13 cellular contexts compared by ENCODE assay signal in the genomic region with DNA sequence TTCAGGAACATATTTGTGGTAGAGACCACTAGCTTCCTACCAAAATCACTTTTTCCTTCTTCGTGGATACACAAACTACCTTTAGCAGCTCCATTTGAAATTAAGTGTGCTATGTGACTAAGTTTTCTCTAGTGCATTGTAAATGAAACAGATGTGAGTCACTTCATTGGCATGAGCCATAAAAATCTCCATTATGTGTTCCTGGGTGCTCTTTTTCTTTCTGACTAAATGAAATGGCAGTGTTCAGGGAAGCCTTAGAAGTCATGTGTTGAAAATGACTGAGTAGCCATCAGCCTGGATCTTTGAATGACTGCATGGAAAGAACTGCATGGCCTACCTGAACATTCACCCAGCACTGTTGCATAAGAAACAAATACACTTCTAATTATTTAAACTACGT.
DNase-seq lines count a peak whose midpoint lies in the region; ATAC-seq and TF ChIP-seq lines count a peak whose summit lies in the region.
"Had no signal": no experiment of that assay in that cellular context is flagged by ENCODE, and none has a peak within 500 bp of the region (broad histone marks: within the 10 kb centered on the region; RNA-seq: fewer than 3 reads in every experiment).

No MANE protein-coding gene starts in this region.

- H3K27me3 ChIP-seq in kidney epithelial cell (ENCODE audit: control insufficient read depth, insufficient read depth, low read length) (no peaks in the 10 kb centered on the region), aorta (ENCODE audit: control insufficient read depth in 1 of 2, insufficient read depth in 2 of 2, low read length in 1 of 2) (no peaks in the 10 kb centered on the region)

- 89 to 93% methylated on average over 2 of the region's 2 CpGs for WGBS in aorta, 2 donors

- DNase-seq in AG09309 (ENCODE audit: low read depth) (peak; percentile 68), HPDE6-E6E7 (ENCODE audit: extremely low spot score) (peak; percentile 36), amniotic stem cell (lab: John Stamatoyannopoulos, UW) (peak; percentile 34), kidney epithelial cell (ENCODE audit: low read depth) (peak; percentile 92), NK-92 (lab: John Stamatoyannopoulos, UW; ENCODE audit: unreplicated experiment) (no peak), aorta (no peak)
- no peak for DNase-seq in activated T-helper 1 cell treated with anti-CD3 and anti-CD28 coated beads, Interleukin-12 subunit alpha, Interleukin-12 subunit beta, Interleukin-2, Interleukin-4 antibody, amounts not matched to agents 30 ng/mL and 10 ng/mL and 1 ng/mL, durations not matched to agents 14 hours and 24 hours and 36 hours (ENCODE audit: low spot score)
- DNase-seq: activated T-cell treated with anti-CD3 and anti-CD28 coated beads for 4 hours, DMS79 treated with DMSO at 0.1 percent for 48 hours, H9, NCI-H2107 had no signal

- no peaks in the 10 kb centered on the region for H3K4me1 Mint-ChIP-seq in activated T-helper 1 cell treated with anti-CD3 and anti-CD28 coated beads, Interleukin-12 subunit alpha, Interleukin-12 subunit beta, Interleukin-2, Interleukin-4 antibody, amounts not matched to agents 30 ng/mL and 10 ng/mL and 1 ng/mL, durations not matched to agents 14 hours and 24 hours and 36 hours (ENCODE audit: low read depth)

- no peak overlapping the region for H3K27ac Mint-ChIP-seq in activated T-helper 1 cell treated with anti-CD3 and anti-CD28 coated beads, Interleukin-12 subunit alpha, Interleukin-12 subunit beta, Interleukin-2, Interleukin-4 antibody, amounts not matched to agents 30 ng/mL and 10 ng/mL and 1 ng/mL, durations not matched to agents 14 hours and 24 hours and 36 hours
- H3K27ac Mint-ChIP-seq: H9 had no signal

- H3K36me3 ChIP-seq in kidney epithelial cell (ENCODE audit: control insufficient read depth, insufficient read depth, low read length) (no peaks in the 10 kb centered on the region), aorta (ENCODE audit: control insufficient read depth in 1 of 2, insufficient read depth in 2 of 2, low read length in 1 of 2) (no peaks in the 10 kb centered on the region)

- intact Hi-C loops in activated T-helper 1 cell treated with anti-CD3 and anti-CD28 coated beads, Interleukin-12 subunit alpha, Interleukin-12 subunit beta, Interleukin-2, Interleukin-4 antibody, amounts not matched to agents 30 ng/mL and 10 ng/mL and 1 ng/mL, durations not matched to agents 14 hours and 24 hours and 36 hours (cut with micrococcal nuclease): loop anchor here (10.0 kb wide), 2 partner anchors 482 to 762 kb away; no protein-coding TSS in a partner anchor
- intact Hi-C loops in aorta (cut with DNase I): loop anchor here in 1 of 2 donors (10.0 kb wide), 1 partner anchor 612 kb away; no protein-coding TSS in a partner anchor

- H3K9me3 ChIP-seq in aorta (ENCODE audit: control insufficient read depth, low read length): no peaks in the 10 kb centered on the region

- no peak for TF ChIP-seq POLR2A in GM18505 (IDR thresholded peaks at IDR 0.05; ENCODE audit: borderline replicate concordance, extremely low read depth, insufficient read depth, insufficient read length)

- ATAC-seq in GM18505 (IDR thresholded peaks at IDR 0.05; ENCODE audit: unreplicated experiment) (no peak), aorta (ENCODE audit: low FRiP score) (no peak)

- H3K27me3 Mint-ChIP-seq in activated T-helper 1 cell treated with anti-CD3 and anti-CD28 coated beads, Interleukin-12 subunit alpha, Interleukin-12 subunit beta, Interleukin-2, Interleukin-4 antibody, amounts not matched to agents 30 ng/mL and 10 ng/mL and 1 ng/mL, durations not matched to agents 14 hours and 24 hours and 36 hours (ENCODE audit: insufficient read depth): no peaks in the 10 kb centered on the region

- no peaks in the 10 kb centered on the region for H3K4me1 ChIP-seq in aorta (ENCODE audit: control insufficient read depth in 1 of 2, insufficient read depth in 2 of 2, low read length in 2 of 2)

- TF ChIP-seq CTCF in AG09309 (IDR thresholded peaks at IDR 0.05; ENCODE audit: control insufficient read depth, insufficient read depth, low read depth, low read length, missing control alignments) (no peak), kidney epithelial cell (IDR thresholded peaks at IDR 0.05; ENCODE audit: insufficient read depth, low read length, poor library complexity, severe bottlenecking) (no peak)

- H3K4me3 Mint-ChIP-seq in activated T-helper 1 cell treated with anti-CD3 and anti-CD28 coated beads, Interleukin-12 subunit alpha, Interleukin-12 subunit beta, Interleukin-2, Interleukin-4 antibody, amounts not matched to agents 30 ng/mL and 10 ng/mL and 1 ng/mL, durations not matched to agents 14 hours and 24 hours and 36 hours: no peak overlapping the region
- H3K4me3 Mint-ChIP-seq: H9 had no signal

- no peaks in the 10 kb centered on the region for H3K9me3 Mint-ChIP-seq in activated T-helper 1 cell treated with anti-CD3 and anti-CD28 coated beads, Interleukin-12 subunit alpha, Interleukin-12 subunit beta, Interleukin-2, Interleukin-4 antibody, amounts not matched to agents 30 ng/mL and 10 ng/mL and 1 ng/mL, durations not matched to agents 14 hours and 24 hours and 36 hours
- H3K9me3 Mint-ChIP-seq: H9 had no signal

- H3K36me3 Mint-ChIP-seq in activated T-helper 1 cell treated with anti-CD3 and anti-CD28 coated beads, Interleukin-12 subunit alpha, Interleukin-12 subunit beta, Interleukin-2, Interleukin-4 antibody, amounts not matched to agents 30 ng/mL and 10 ng/mL and 1 ng/mL, durations not matched to agents 14 hours and 24 hours and 36 hours (ENCODE audit: low read depth): no peaks in the 10 kb centered on the region

- no peak overlapping the region for H3K27ac ChIP-seq in aorta (ENCODE audit: low read depth in 1 of 2, low read length in 2 of 2)
- H3K27ac ChIP-seq: HL-60 had no signal

- H3K4me3 ChIP-seq in AG09309 (ENCODE audit: control insufficient read depth, low read depth, low read length) (no peak overlapping the region), kidney epithelial cell (ENCODE audit: low read depth, low read length) (no peak overlapping the region), aorta (ENCODE audit: low read length in 2 of 2) (no peak overlapping the region)

Comparison
In these comparisons a context has a peak if more than half of its experiments do, and no peak if none do; other contexts are left out.
1. DNase-seq: peak in AG09309 (single experiment), HPDE6-E6E7 (single experiment), amniotic stem cell (single experiment) and kidney epithelial cell (single experiment); none in activated T-helper 1 cell treated with anti-CD3 and anti-CD28 coated beads, Interleukin-12 subunit alpha, Interleukin-12 subunit beta, Interleukin-2, Interleukin-4 antibody, amounts not matched to agents 30 ng/mL and 10 ng/mL and 1 ng/mL, durations not matched to agents 14 hours and 24 hours and 36 hours (single experiment), NK-92 (single experiment) and aorta (0 of 2).